ENCODE assay signal across 11 cellular contexts in the genomic region with DNA sequence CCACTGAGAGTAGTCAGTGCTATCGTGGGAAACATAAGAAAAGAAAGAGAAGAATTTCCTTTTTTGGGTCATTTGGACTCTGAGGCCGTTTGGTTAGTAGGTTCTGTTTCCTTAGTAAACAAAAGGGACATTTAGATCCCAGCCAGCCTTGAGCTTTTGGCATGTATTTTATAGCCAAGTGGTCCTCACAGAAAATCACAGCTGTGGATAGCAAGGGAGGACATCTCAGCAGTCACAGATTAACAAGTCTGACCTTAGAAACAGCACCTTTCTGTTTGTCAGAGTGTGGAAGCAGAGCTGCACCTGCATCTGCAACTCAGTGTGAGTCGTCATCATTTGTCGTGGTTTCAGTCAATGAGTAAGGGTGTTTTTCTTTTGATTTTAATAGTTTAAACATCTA. TPM values are rescaled to one million over a fixed set of nuclear protein-coding genes. Genes with fewer than 3 reads are reported as not detected.
A peak's percentile ranks its signal among the peaks of the same experiment; 100 is the strongest.
DNase-seq lines count a peak whose midpoint lies in the region; ATAC-seq and TF ChIP-seq lines count a peak whose summit lies in the region.
"Had no signal": no experiment of that assay in that cellular context is flagged by ENCODE, and none has a peak within 500 bp of the region (broad histone marks: within the 10 kb centered on the region; RNA-seq: fewer than 3 reads in every experiment).

No MANE protein-coding gene starts in this region.

- peak; percentile 43 for DNase-seq in glomerular visceral epithelial cell (ENCODE audit: extremely low spot score)
- no peak for DNase-seq in PC-9
- DNase-seq in WERI-Rb-1, result no peak
- no peak for DNase-seq in glutamatergic neuron
- DNase-seq: kidney glomerular epithelial cell, NCI-H774, T-helper 9 cell had no signal

- peaks cover 4% of the 10 kb centered on the region for H3K4me1 ChIP-seq in PC-9 (replicated peaks; ENCODE audit: insufficient read depth)

- H3K9me2 ChIP-seq in PC-9 (ENCODE audit: insufficient read depth), result no peaks in the 10 kb centered on the region

- H3K4me2 ChIP-seq in PC-9, result no peak overlapping the region

- peaks cover 7% of the 10 kb centered on the region for H3K27me3 Mint-ChIP-seq in glutamatergic neuron (ENCODE audit: unreplicated experiment)

- H3K4me1 Mint-ChIP-seq in glutamatergic neuron (ENCODE audit: low read depth, unreplicated experiment), result peaks cover 20% of the 10 kb centered on the region

- peaks cover 29% of the 10 kb centered on the region for H3K36me3 ChIP-seq in PC-9 (ENCODE audit: low read depth)
- H3K36me3 ChIP-seq in WERI-Rb-1, result peaks cover 33% of the 10 kb centered on the region

- peaks cover 7% of the 10 kb centered on the region; the same call in 1 of the 2 replicates for H4K20me1 ChIP-seq in PC-9 (ENCODE audit: insufficient read depth)

- H3K4me3 ChIP-seq in PC-9 (no peak overlapping the region), WERI-Rb-1 (ENCODE audit: low read depth, low read length) (no peak overlapping the region)

- H3K27me3 ChIP-seq in PC-9 (ENCODE audit: insufficient read depth, low read depth) (no peaks in the 10 kb centered on the region), WERI-Rb-1 (ENCODE audit: insufficient read depth, low read depth, severe bottlenecking) (no peaks in the 10 kb centered on the region)

- TF ChIP-seq CTCF in PC-9 (conservative IDR thresholded peaks at IDR 0.05) (no peak), WERI-Rb-1 (IDR thresholded peaks at IDR 0.05; ENCODE audit: low read depth, low read length) (no peak), glutamatergic neuron (IDR thresholded peaks at IDR 0.05; ENCODE audit: partially characterized antibody, unreplicated experiment) (no peak)

- POLR2A ChIA-PET in PC-9 (lab: Charles Lee; ENCODE audit: unreplicated experiment), result no interaction called here

- ATAC-seq in GM19023 (IDR thresholded peaks at IDR 0.05; ENCODE audit: unreplicated experiment), result peak; percentile 75
- ATAC-seq in GM21528 (IDR thresholded peaks at IDR 0.05; ENCODE audit: low FRiP score, unreplicated experiment), result peak; percentile 65
- ATAC-seq in HG03342 (IDR thresholded peaks at IDR 0.05; ENCODE audit: unreplicated experiment), result peak; percentile 79

- H3K27ac ChIP-seq in PC-9 (no peak overlapping the region), WERI-Rb-1 (no peak overlapping the region)
- H3K27ac ChIP-seq: epithelial cell of prostate had no signal

- H3K9me3 Mint-ChIP-seq in glutamatergic neuron (ENCODE audit: unreplicated experiment), result peaks cover 7% of the 10 kb centered on the region

- peaks cover 10% of the 10 kb centered on the region for H3F3A ChIP-seq in PC-9 (ENCODE audit: insufficient read depth, low read depth)

- no peak overlapping the region for H2AFZ ChIP-seq in PC-9

- BruUV-seq in PC-9 (replicated peaks; lab: Mats Ljungman, UMichigan), result no TSS peak

- intact Hi-C loops in PC-9 (cut with micrococcal nuclease; ENCODE audit: unreplicated experiment), result no loop called here

- H3K27ac Mint-ChIP-seq in glutamatergic neuron (ENCODE audit: unreplicated experiment), result no peak overlapping the region

- no peak overlapping the region for H3K4me3 Mint-ChIP-seq in glutamatergic neuron (ENCODE audit: unreplicated experiment)

- H3K9me3 ChIP-seq in PC-9 (ENCODE audit: insufficient read depth, low read depth) (peaks cover 10% of the 10 kb centered on the region), WERI-Rb-1 (ENCODE audit: severe bottlenecking) (no peaks in the 10 kb centered on the region)

- peaks cover 33% of the 10 kb centered on the region for H3K36me3 Mint-ChIP-seq in glutamatergic neuron (ENCODE audit: unreplicated experiment)

- CTCF ChIA-PET in PC-9 (lab: Charles Lee), result no interaction called here

- H3K79me2 ChIP-seq in PC-9 (ENCODE audit: low read depth), result 0 out of 2 replicates have a peak, but pooled peaks cover 4% of the 10 kb centered on the region

RNA-seq across cellular contexts. Expression of gene FAM120B, which starts 40.5 kb away (rescaled TPM):
- total RNA-seq in PC-9 (2021), result 13.6 and 14.3 TPM in 2 replicates
- total RNA-seq in glutamatergic neuron (ENCODE audit: unreplicated experiment), result 48.3 TPM

RNA-seq across cellular contexts. Expression of gene DLL1, which starts 56.2 kb away (rescaled TPM):
- total RNA-seq in PC-9 (2021) (not detected in 2 replicates), glutamatergic neuron (ENCODE audit: unreplicated experiment) (34.3 TPM)

Comparison
In these comparisons a context has a peak if more than half of its experiments do, and no peak if none do; other contexts are left out.
1. RNA of gene DLL1, which starts 56.2 kb away (total RNA-seq): 34.3 TPM in glutamatergic neuron (single experiment); not detected in PC-9; every median in the first group is over 10 times any median in the second.
2. Peak in every context shown above with its lines, with median percentiles within 50 percentile points of each other: ATAC-seq.